Comparison of ENCODE assay signal across 15 cellular contexts in the genomic region with DNA sequence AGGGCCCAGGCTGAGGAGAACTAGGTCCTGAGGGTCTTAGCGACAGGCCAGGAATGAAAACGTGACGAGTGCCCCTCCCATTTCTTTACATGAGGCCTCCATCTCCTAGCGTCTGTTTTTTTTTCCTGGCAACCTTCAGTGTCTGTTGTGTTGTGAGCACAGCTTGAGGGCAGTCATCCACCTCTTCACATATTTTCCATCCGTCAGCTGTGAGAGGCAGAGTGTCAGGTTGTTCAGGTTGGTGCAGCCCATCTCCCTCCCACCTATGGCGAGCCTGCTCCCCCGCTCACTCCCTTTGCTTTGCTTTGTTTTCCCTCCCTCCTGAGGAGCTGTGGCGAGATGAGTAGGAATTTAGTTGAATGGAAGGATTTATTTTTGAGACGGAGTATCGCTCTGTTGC. TPM values are rescaled to one million over a fixed set of nuclear protein-coding genes. Genes with fewer than 3 reads are reported as not detected.
DNase-seq lines count a peak whose midpoint lies in the region; ATAC-seq, FAIRE-seq and TF ChIP-seq lines count a peak whose summit lies in the region.
"Had no signal": no experiment of that assay in that cellular context is flagged by ENCODE, and none has a peak within 500 bp of the region (broad histone marks: within the 10 kb centered on the region; RNA-seq: fewer than 3 reads in every experiment).

No MANE protein-coding gene starts in this region.

- H3K36me3 ChIP-seq in bronchial epithelial cell (ENCODE audit: control insufficient read depth, insufficient read depth, low read length) (no peaks in the 10 kb centered on the region), sigmoid colon (no peaks in the 10 kb centered on the region)
- H3K36me3 ChIP-seq: left lung had no signal

- H3K27ac Mint-ChIP-seq in activated B cell treated with CpG ODN at 0.5 μM for 24 hours (peak overlapping the region; percentile 39), Calu3 (ENCODE audit: unreplicated experiment) (no peak overlapping the region)

- H3K4me1 ChIP-seq in sigmoid colon, result no peaks in the 10 kb centered on the region
- H3K4me1 ChIP-seq: left lung had no signal

- FAIRE-seq in bronchial epithelial cell (lab: Jason Lieb, UNC), result no peak
- FAIRE-seq: GM12878 had no signal

- BruUV-seq in Calu3 (replicated peaks; lab: Mats Ljungman, UMichigan), result no TSS peak

- H3K9me3 ChIP-seq in sigmoid colon, result no peaks in the 10 kb centered on the region
- H3K9me3 ChIP-seq: left lung had no signal

- TF ChIP-seq EP300 in sigmoid colon (IDR thresholded peaks at IDR 0.05), result no peak

- no peak overlapping the region for H3K27ac ChIP-seq in sigmoid colon
- H3K27ac ChIP-seq: GM23248, left lung had no signal

- H3K27me3 ChIP-seq in bronchial epithelial cell (ENCODE audit: control insufficient read depth, insufficient read depth, low read length), result no peaks in the 10 kb centered on the region
- H3K27me3 ChIP-seq in sigmoid colon, result no peaks in the 10 kb centered on the region
- H3K27me3 ChIP-seq: left lung had no signal

- POLR2A ChIA-PET in activated B cell treated with CpG ODN at 0.5 μM for 24 hours (lab: Charles Lee), result interaction anchor here (1.1 kb wide), 1 partner anchor 98 kb away, joined by 3 read pairs; no protein-coding TSS in a partner anchor

- no peaks in the 10 kb centered on the region for H3K27me3 Mint-ChIP-seq in activated B cell treated with CpG ODN at 0.5 μM for 24 hours
- no peaks in the 10 kb centered on the region for H3K27me3 Mint-ChIP-seq in Calu3 (ENCODE audit: unreplicated experiment)

- ATAC-seq in activated B cell treated with CpG ODN at 0.5 μM for 24 hours (ENCODE audit: low read depth), result no peak
- no peak for ATAC-seq in GM19467 (IDR thresholded peaks at IDR 0.05; ENCODE audit: unreplicated experiment)
- ATAC-seq in left ventricle myocardium superior, result no peak
- ATAC-seq: left lung had no signal

- H3K4me1 Mint-ChIP-seq in activated B cell treated with CpG ODN at 0.5 μM for 24 hours (peaks cover 52% of the 10 kb centered on the region), Calu3 (ENCODE audit: low read depth, unreplicated experiment) (no peaks in the 10 kb centered on the region)

- no peak overlapping the region for H3K4me3 ChIP-seq in bronchial epithelial cell (ENCODE audit: low read depth, low read length)
- no peak overlapping the region for H3K4me3 ChIP-seq in sigmoid colon
- H3K4me3 ChIP-seq: GM12878, GM23248, left lung had no signal

- intact Hi-C loops in activated B cell treated with CpG ODN at 0.5 μM for 24 hours (cut with micrococcal nuclease), result no loop called here
- intact Hi-C loops in sigmoid colon (cut with DNase I), result no loop called here
- intact Hi-C loops in Calu3 (cut with micrococcal nuclease; ENCODE audit: unreplicated experiment), result no loop called here
- intact Hi-C loops in left ventricle myocardium superior (cut with micrococcal nuclease), result no loop called here

- no peak for TF ChIP-seq CTCF in activated B cell treated with CpG ODN at 0.5 μM for 24 hours (IDR thresholded peaks at IDR 0.05)
- TF ChIP-seq CTCF in bronchial epithelial cell (IDR thresholded peaks at IDR 0.05; ENCODE audit: insufficient read depth, low read length, severe bottlenecking), result no peak
- no peak for TF ChIP-seq CTCF in sigmoid colon (IDR thresholded peaks at IDR 0.05)
- no peak for TF ChIP-seq CTCF in Calu3 (IDR thresholded peaks at IDR 0.05; ENCODE audit: unreplicated experiment)

- H3K4me3 Mint-ChIP-seq in activated B cell treated with CpG ODN at 0.5 μM for 24 hours (no peak overlapping the region), Calu3 (ENCODE audit: low read depth, unreplicated experiment) (no peak overlapping the region)

- 92 to 93% methylated on average over 10 of the region's 10 CpGs for WGBS in sigmoid colon, 2 donors

- DNase-seq in activated CD4-positive, alpha-beta T cell treated with anti-CD3 and anti-CD28 coated beads for 1 hour, result peak; percentile 40
- no peak for DNase-seq in activated CD4-positive, alpha-beta T cell treated with anti-CD3 and anti-CD28 coated beads, Interleukin-2, amount 50 U/mL, for 48 hours
- no peak for DNase-seq in activated B cell treated with CpG ODN at 0.5 μM for 24 hours
- peak; percentile 22 for DNase-seq in bronchial epithelial cell (ENCODE audit: low read depth)
- peak; percentile 27 for DNase-seq in sigmoid colon
- DNase-seq in Calu3, result no peak
- no peak for DNase-seq in left ventricle myocardium superior
- DNase-seq: DMS53, left lung, MM.1S, NCI-H2171 treated with DMSO at 0.1 percent for 48 hours had no signal

- H3K36me3 Mint-ChIP-seq in activated B cell treated with CpG ODN at 0.5 μM for 24 hours (ENCODE audit: low read depth) (no peaks in the 10 kb centered on the region), Calu3 (ENCODE audit: insufficient read depth, unreplicated experiment) (no peaks in the 10 kb centered on the region)

- CTCF ChIA-PET in activated B cell treated with CpG ODN at 0.5 μM for 24 hours (lab: Charles Lee) (interaction anchor here (0.7 to 1.3 kb wide), 5 partner anchors 24 to 131 kb away, joined by 3 to 5 read pairs (median 3); no protein-coding TSS in a partner anchor), Calu3 (lab: Charles Lee) (no interaction called here)

- H3K9me3 Mint-ChIP-seq in activated B cell treated with CpG ODN at 0.5 μM for 24 hours (peaks cover 5% of the 10 kb centered on the region), Calu3 (ENCODE audit: low read depth, unreplicated experiment) (no peaks in the 10 kb centered on the region)

- no peak for TF ChIP-seq POLR2A in sigmoid colon (IDR thresholded peaks at IDR 0.05)

RNA-seq across cellular contexts. Expression of gene CHRNA9, which starts 51.7 kb away (rescaled TPM):
- 0.16 TPM in 1 of 2 replicates, not detected in the other for total RNA-seq in activated B cell treated with CpG ODN at 0.5 μM for 24 hours
- 0.13 and 0.26 TPM in 2 replicates for total RNA-seq in bronchial epithelial cell
- total RNA-seq in sigmoid colon, result not detected
- polyA plus RNA-seq in sigmoid colon, result not detected
- total RNA-seq in Calu3 (2022), result not detected in 2 replicates
- total RNA-seq in left ventricle myocardium superior, result not detected
- total RNA-seq: GM12878; left lung; T-helper 1 cell treated with Interleukin-12 subunit alpha and Interleukin-12 subunit beta and Interleukin-4 antibody, amounts not matched to agents 30 ng/mL and 1 ng/mL, for 36 hours had no signal

Comparison
In these comparisons a context has a peak if more than half of its experiments do, and no peak if none do; other contexts are left out.
1. DNase-seq: peak in activated CD4-positive, alpha-beta T cell treated with anti-CD3 and anti-CD28 coated beads for 1 hour (single experiment), bronchial epithelial cell (single experiment) and sigmoid colon (single experiment); none in activated CD4-positive, alpha-beta T cell treated with anti-CD3 and anti-CD28 coated beads, Interleukin-2, amount 50 U/mL, for 48 hours (0 of 2), activated B cell treated with CpG ODN at 0.5 μM for 24 hours (single experiment), Calu3 (single experiment) and left ventricle myocardium superior (single experiment).